Comparison of ENCODE assay signal across 8 cellular contexts in the genomic region with DNA sequence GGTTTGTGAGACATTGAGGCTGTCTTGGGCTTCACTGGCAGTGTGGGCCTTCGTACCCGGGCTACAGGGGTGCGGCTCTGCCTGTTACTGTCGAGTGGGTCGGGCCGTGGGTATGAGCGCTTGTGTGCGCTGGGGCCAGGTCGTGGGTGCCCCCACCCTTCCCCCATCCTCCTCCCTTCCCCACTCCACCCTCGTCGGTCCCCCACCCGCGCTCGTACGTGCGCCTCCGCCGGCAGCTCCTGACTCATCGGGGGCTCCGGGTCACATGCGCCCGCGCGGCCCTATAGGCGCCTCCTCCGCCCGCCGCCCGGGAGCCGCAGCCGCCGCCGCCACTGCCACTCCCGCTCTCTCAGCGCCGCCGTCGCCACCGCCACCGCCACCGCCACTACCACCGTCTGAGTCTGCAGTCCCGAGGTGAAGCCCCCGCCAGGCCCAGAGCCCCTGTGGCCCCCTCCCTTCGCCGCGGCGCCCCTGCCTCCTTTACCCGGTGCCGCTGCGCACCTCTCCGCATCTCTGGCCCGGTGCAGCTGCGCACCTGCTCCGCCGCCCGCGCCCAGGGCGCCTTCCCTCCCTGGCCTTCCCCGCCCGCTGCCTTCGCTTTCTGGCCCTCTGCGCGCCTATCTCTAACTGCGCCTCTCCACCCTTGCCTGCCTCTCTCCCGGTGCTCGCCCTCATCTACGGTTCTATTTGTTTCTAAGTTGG. TPM values are rescaled to one million over a fixed set of nuclear protein-coding genes. Genes with fewer than 3 reads are reported as not detected.
DNase-seq lines count a peak whose midpoint lies in the region; ATAC-seq and TF ChIP-seq lines count a peak whose summit lies in the region.

TSS of gene ENO2 (plus strand) at position 335 of the 702 bp plus-strand sequence. CDS start 1,253 bp downstream, outside the sequence.

- peaks cover 25% of the 10 kb centered on the region for H3K4me1 Mint-ChIP-seq in memory B cell

- POLR2A ChIA-PET in activated CD8-positive, alpha-beta memory T cell treated with anti-CD3 and anti-CD28 coated beads for 36 hours (lab: Charles Lee) = interaction anchor here (1.0 to 1.3 kb wide), 6 partner anchors 11 to 32 kb away, joined by 3 to 8 read pairs (median 4); partner anchors contain the start of gene C12orf57

- no peaks in the 10 kb centered on the region for H3K9me3 Mint-ChIP-seq in memory B cell

- H3K4me3 Mint-ChIP-seq in memory B cell = peak within 1 kb of the TSS; percentile 98

- no peaks in the 10 kb centered on the region for H3K27me3 Mint-ChIP-seq in memory B cell

- no peak for TF ChIP-seq CTCF in GM13976 (IDR thresholded peaks at IDR 0.05; ENCODE audit: borderline replicate concordance, control extremely low read depth, extremely low read depth, insufficient read depth, missing control alignments)

- peaks cover 12% of the 10 kb centered on the region for H3K36me3 ChIP-seq in effector memory CD4-positive, alpha-beta T cell (ENCODE audit: control insufficient read depth, insufficient read depth, low read length)

- peaks cover 9% of the 10 kb centered on the region for H3K36me3 Mint-ChIP-seq in memory B cell

- in situ Hi-C loops in GM13976 (cut with MboI; ENCODE audit: low sequenced_read_pairs, unreplicated experiment) = no loop called here

- no peaks in the 10 kb centered on the region for H3K9me3 ChIP-seq in effector memory CD4-positive, alpha-beta T cell (ENCODE audit: control insufficient read depth, low read length)

- DNase-seq in GM13976 (ENCODE audit: low spot score) (peak; percentile 90), NCI-H446 (lab: John Stamatoyannopoulos, UW) (peak; percentile 33 to 67), memory B cell (ENCODE audit: low spot score in 2 of 2) (peak; percentile 65 to 69), GF-D8 (lab: John Stamatoyannopoulos, UW) (no peak)
- DNase-seq in effector memory CD4-positive, alpha-beta T cell = peak; percentile 76 to 88 (median 83)
- peak; percentile 52 for DNase-seq in stimulated activated CD8-positive, alpha-beta memory T cell treated with anti-CD3 and anti-CD28 coated beads, Interleukin-12 subunit alpha, Interleukin-12 subunit beta, amount 100 ng/mL, for 24 hours (ENCODE audit: extremely low read depth)

- CTCF ChIA-PET in activated CD8-positive, alpha-beta memory T cell treated with anti-CD3 and anti-CD28 coated beads for 36 hours (lab: Charles Lee) = interaction anchor here (0.6 to 2.6 kb wide), 7 partner anchors 10 to 42 kb away, joined by 3 to 10 read pairs (median 4); partner anchors contain the start of genes C12orf57, RNU7-1 and SPSB2

- peak within 1 kb of the TSS; percentile 86 for H3K27ac Mint-ChIP-seq in memory B cell

- H3K27me3 ChIP-seq in effector memory CD4-positive, alpha-beta T cell (replicated peaks; ENCODE audit: control insufficient read depth, insufficient read depth, low read length, poor library complexity, severe bottlenecking) = no peaks in the 10 kb centered on the region

- H3K4me1 ChIP-seq in effector memory CD4-positive, alpha-beta T cell (ENCODE audit: control insufficient read depth, insufficient read depth, low read length, poor library complexity, severe bottlenecking) = peaks cover 18% of the 10 kb centered on the region

- peak; percentile 81 for ATAC-seq in HG02798 (IDR thresholded peaks at IDR 0.05; ENCODE audit: poor library complexity, unreplicated experiment)
- peak; percentile 87 for ATAC-seq in memory B cell (ENCODE audit: low read depth)

- peak within 1 kb of the TSS; percentile 56 for H3K4me3 ChIP-seq in effector memory CD4-positive, alpha-beta T cell (ENCODE audit: insufficient read depth, low read depth, low read length, poor library complexity, severe bottlenecking)

- H3K27ac ChIP-seq in effector memory CD4-positive, alpha-beta T cell (ENCODE audit: insufficient read depth, low read length, poor library complexity, severe bottlenecking) = peak within 1 kb of the TSS; percentile 89

RNA-seq across cellular contexts. Expression of gene ENO2, which starts in this region (rescaled TPM):
- total RNA-seq in activated CD8-positive, alpha-beta memory T cell treated with anti-CD3 and anti-CD28 coated beads for 36 hours = 100 to 1,000 TPM; 171 to 175 TPM
